1 cellular context compared by ENCODE assay signal in genomic region chr9:97564291-97565175, GRCh38.
TF ChIP-seq lines count a peak whose summit lies in the region.

No MANE protein-coding gene starts in this region.

TF ChIP-seq in SK-N-SH, 30 proteins besides CTCF, POLR2A, EP300 and RAD21 (continued from another document):
- TF ChIP-seq POLR2AphosphoS5 (IDR thresholded peaks at IDR 0.05; ENCODE audit: low read depth, low read length) (peak; percentile 74), MXI1 (IDR thresholded peaks at IDR 0.05; ENCODE audit: low read depth, low read length) (peak; percentile 84)
